Comparison of ENCODE assay signal across 8 cellular contexts in the genomic region with DNA sequence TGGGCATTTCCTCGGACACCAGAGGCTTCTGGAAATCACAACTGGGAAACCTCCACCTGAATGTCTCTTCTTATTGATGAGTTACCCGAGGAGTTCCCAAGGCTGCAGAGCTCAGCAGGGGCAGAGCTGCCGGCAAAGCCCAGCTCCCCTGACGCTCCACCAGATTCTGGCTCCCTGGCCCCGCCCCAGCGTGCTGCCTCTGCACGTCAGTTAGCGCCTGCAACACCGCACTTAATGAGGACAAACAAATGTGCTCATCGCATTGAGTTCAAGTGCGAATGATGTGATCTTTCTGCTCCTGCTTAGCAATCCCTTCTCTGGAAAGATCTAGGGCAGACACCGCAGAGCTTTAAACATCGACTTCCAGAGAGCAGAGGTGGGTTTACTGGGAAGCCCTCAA. TPM values are rescaled to one million over a fixed set of nuclear protein-coding genes. Genes with fewer than 3 reads are reported as not detected.
A peak's percentile ranks its signal among the peaks of the same experiment; 100 is the strongest.
DNase-seq lines count a peak whose midpoint lies in the region; ATAC-seq and TF ChIP-seq lines count a peak whose summit lies in the region.

No MANE protein-coding gene starts in this region.

- H3K9me3 Mint-ChIP-seq in brain, result peaks cover 0 to 11% (median 5%) of the 10 kb centered on the region in 5 experiments

- no peak overlapping the region for H3K4me3 ChIP-seq in tibial artery

- intact Hi-C loops in left colon (cut with DNase I, micrococcal nuclease), result no loop called here
- intact Hi-C loops in tibial artery (cut with DNase I; ENCODE audit: low total_unique reads), result no loop called here

- H3K27me3 ChIP-seq in tibial artery, result peaks cover 0 to 6% of the 10 kb centered on the region in 2 donors

- DNase-seq in NCI-H69 (lab: John Stamatoyannopoulos, UW) (peak; percentile 87), left colon (peak; percentile 46 to 65), tibial artery (no peak), NCI-H187 (lab: John Stamatoyannopoulos, UW) (no peak)
- DNase-seq in stimulated activated CD4-positive, alpha-beta T cell treated with anti-CD3 and anti-CD28 coated beads, Interleukin-4, amount 100 ng/mL, for 24 hours, result peak; percentile 9

- peaks cover 50% of the 10 kb centered on the region for H3K4me1 Mint-ChIP-seq in brain

- H3K27ac ChIP-seq in tibial artery, result no peak overlapping the region

- peak; percentile 72 for ATAC-seq in left colon
- ATAC-seq in HG03571 (IDR thresholded peaks at IDR 0.05; ENCODE audit: unreplicated experiment), result no peak

- H3K9me3 ChIP-seq in ES-I3 (ENCODE audit: control insufficient read depth, insufficient read depth, low read length) (peaks cover 5% of the 10 kb centered on the region; the same call in 1 of the 2 replicates), tibial artery (no peaks in the 10 kb centered on the region)

- H3K36me3 ChIP-seq in ES-I3 (ENCODE audit: insufficient read depth, low read length) (no peaks in the 10 kb centered on the region), tibial artery (no peaks in the 10 kb centered on the region)

- H3K4me1 ChIP-seq in ES-I3 (ENCODE audit: insufficient read depth, low read length) (0 out of 2 replicates have a peak, but pooled peaks cover 3% of the 10 kb centered on the region), tibial artery (peaks cover 0 to 5% (median 0%) of the 10 kb centered on the region in 4 donors)

- TF ChIP-seq CTCF in brain (conservative IDR thresholded peaks at IDR 0.05) (no peak), tibial artery (IDR thresholded peaks at IDR 0.05) (no peak)

- peak overlapping the region in 3 of 5 experiments; percentile 68 to 84 (median 81) for H3K27ac Mint-ChIP-seq in brain

- H3K36me3 Mint-ChIP-seq in brain, result no peaks in the 10 kb centered on the region

- H3K9ac ChIP-seq in ES-I3 (ENCODE audit: low read depth, low read length), result peak overlapping the region; percentile 26; the same call in 1 of the 2 replicates

- peak overlapping the region; percentile 52 to 74 (median 69) for H3K4me3 Mint-ChIP-seq in brain

- H3K27me3 Mint-ChIP-seq in brain, result no peaks in the 10 kb centered on the region

RNA-seq across cellular contexts. Expression of a gene that starts 55.5 kb away (rescaled TPM):
- 10.3 TPM for polyA plus RNA-seq in brain (ENCODE audit: insufficient read depth, low read depth, low replicate concordance)
- total RNA-seq in left colon, result 10 to 100 TPM; 32.4 to 39.2 TPM

Comparison
In these comparisons a context has a peak if more than half of its experiments do, and no peak if none do; other contexts are left out.
1. DNase-seq: peak in NCI-H69 (single experiment), left colon (2 of 2) and stimulated activated CD4-positive, alpha-beta T cell treated with anti-CD3 and anti-CD28 coated beads, Interleukin-4, amount 100 ng/mL, for 24 hours (single experiment); none in tibial artery (0 of 2) and NCI-H187 (0 of 2).